ENCODE assay signal across 26 cellular contexts in genomic region chr10:17713758-17714157, GRCh38. TPM values are rescaled to one million over a fixed set of nuclear protein-coding genes. Genes with fewer than 3 reads are reported as not detected.
"Had no signal": no experiment of that assay in that cellular context is flagged by ENCODE, and none has a peak within 500 bp of the region (broad histone marks: within the 10 kb centered on the region; RNA-seq: fewer than 3 reads in every experiment).

No MANE protein-coding gene starts in this region.

- H3K27ac Mint-ChIP-seq: immature natural killer cell; naive thymus-derived CD4-positive, alpha-beta T cell; natural killer cell treated with Interleukin-12 subunit alpha and Interleukin-12 subunit beta and Interleukin-15 and Interleukin-18, amount 100 ng/mL, for 72 hours; progenitor cell of endocrine pancreas had no signal

- H3K27ac ChIP-seq: left lung, ovary, skin epidermis, stomach, testis, thyroid gland, transverse colon, upper lobe of left lung, vagina had no signal

- H3K9me3 ChIP-seq: left lung, mucosa of descending colon, ovary, stomach, testis, thyroid gland, transverse colon, upper lobe of left lung, vagina had no signal

- H3K27me3 Mint-ChIP-seq: naive thymus-derived CD4-positive, alpha-beta T cell; natural killer cell treated with Interleukin-12 subunit alpha and Interleukin-12 subunit beta and Interleukin-15 and Interleukin-18, amount 100 ng/mL, for 72 hours; progenitor cell of endocrine pancreas; stimulated activated naive B cell treated with anti-CD40 and anti-IgM and Interleukin-4, amounts not matched to agents 10 μg/mL and 1 μg/mL and 100 μg/mL, for 72 hours had no signal

- H3K36me3 ChIP-seq: ovary had no signal

- ATAC-seq: left colon; left lung; mucosa of descending colon; naive thymus-derived CD4-positive, alpha-beta T cell; natural killer cell treated with Interleukin-12 subunit alpha and Interleukin-12 subunit beta and Interleukin-15 and Interleukin-18, amount 100 ng/mL, for 72 hours; sciatic nerve; stimulated activated naive B cell treated with anti-CD40 and anti-IgM and Interleukin-4, amounts not matched to agents 10 μg/mL and 1 μg/mL and 100 μg/mL, for 72 hours; stimulated activated naive CD8-positive, alpha-beta T cell treated with anti-CD3 and anti-CD28 coated beads, Interleukin-15, Interleukin-2, amounts not matched to agents 100 U/mL and 50 U/mL, for 24 hours had no signal

- DNase-seq: immature natural killer cell; kidney; left colon; mucosa of descending colon; naive thymus-derived CD4-positive, alpha-beta T cell; ovary; right cardiac atrium; stimulated activated CD4-positive, alpha-beta T cell treated with anti-CD3 and anti-CD28 coated beads, Interleukin-12 subunit alpha, Interleukin-12 subunit beta, amount 100 ng/mL, for 4 hours; stimulated activated CD4-positive, alpha-beta T cell treated with anti-CD3 and anti-CD28 coated beads, Interleukin-15, amount 100 ng/mL, for 24 hours; stimulated activated CD4-positive, alpha-beta T cell treated with anti-CD3 and anti-CD28 coated beads, Interleukin-2, amount 100 ng/mL, for 24 hours; stimulated activated CD4-positive, alpha-beta T cell treated with anti-CD3 and anti-CD28 coated beads, Interleukin-4, amount 100 ng/mL, for 1 hour; stimulated activated naive B cell treated with anti-CD40 and anti-IgM and Interleukin-4, amounts not matched to agents 10 μg/mL and 1 μg/mL and 100 μg/mL, for 72 hours; stimulated activated naive CD8-positive, alpha-beta T cell treated with anti-CD3 and anti-CD28 coated beads, Interleukin-15, Interleukin-2, amounts not matched to agents 100 U/mL and 50 U/mL, for 24 hours; stomach; thyroid gland; transverse colon had no signal

- H3K27me3 ChIP-seq: left lung, ovary, stomach, testis, thyroid gland, transverse colon, upper lobe of left lung, vagina had no signal

- H3K4me3 ChIP-seq: left lung, lung, mucosa of descending colon, ovary, skin epidermis, transverse colon, upper lobe of left lung had no signal

- H3K4me3 Mint-ChIP-seq: immature natural killer cell; naive thymus-derived CD4-positive, alpha-beta T cell; natural killer cell treated with Interleukin-12 subunit alpha and Interleukin-12 subunit beta and Interleukin-15 and Interleukin-18, amount 100 ng/mL, for 72 hours; stimulated activated naive B cell treated with anti-CD40 and anti-IgM and Interleukin-4, amounts not matched to agents 10 μg/mL and 1 μg/mL and 100 μg/mL, for 72 hours had no signal

- H3K4me1 ChIP-seq: left lung, stomach, testis, thyroid gland, transverse colon, vagina had no signal

- H3K4me1 Mint-ChIP-seq: immature natural killer cell; naive thymus-derived CD4-positive, alpha-beta T cell; stimulated activated naive B cell treated with anti-CD40 and anti-IgM and Interleukin-4, amounts not matched to agents 10 μg/mL and 1 μg/mL and 100 μg/mL, for 72 hours had no signal

- H3K9me3 Mint-ChIP-seq: immature natural killer cell; natural killer cell treated with Interleukin-12 subunit alpha and Interleukin-12 subunit beta and Interleukin-15 and Interleukin-18, amount 100 ng/mL, for 72 hours; neural crest cell; stimulated activated naive B cell treated with anti-CD40 and anti-IgM and Interleukin-4, amounts not matched to agents 10 μg/mL and 1 μg/mL and 100 μg/mL, for 72 hours had no signal

RNA-seq across cellular contexts. Expression of gene TMEM236, which starts 38.2 kb away (rescaled TPM):
- total RNA-seq: neural crest cell, vagina had no signal
